Comparison of ENCODE assay signal across 9 cellular contexts in genomic region chr11:108734956-108735559, GRCh38.
DNase-seq lines count a peak whose midpoint lies in the region; ATAC-seq and TF ChIP-seq lines count a peak whose summit lies in the region.
"Had no signal": no experiment of that assay in that cellular context is flagged by ENCODE, and none has a peak within 500 bp of the region (broad histone marks: within the 10 kb centered on the region; RNA-seq: fewer than 3 reads in every experiment).

No MANE protein-coding gene starts in this region.

- H2AFZ ChIP-seq in mammary epithelial cell (ENCODE audit: low read depth, low read length): no peak overlapping the region

- no peak for ATAC-seq in GM21390 (IDR thresholded peaks at IDR 0.05; ENCODE audit: unreplicated experiment)

- H3K4me3 ChIP-seq in mammary epithelial cell (replicated peaks in 1 of 3; ENCODE audit: insufficient read depth in 1 of 3, low read depth in 2 of 3, low read length in 3 of 3) (no peak overlapping the region), H7 (ENCODE audit: insufficient read depth, low read depth, low read length) (no peak overlapping the region)

- WGBS in mammary epithelial cell (ENCODE audit: low coverage, missing lambda C conversion rate): 98% methylated on average over 3 of the region's 3 CpGs

- no peaks in the 10 kb centered on the region for H3K27me3 ChIP-seq in mammary epithelial cell (ENCODE audit: insufficient read depth, low read length)
- no peaks in the 10 kb centered on the region for H3K27me3 ChIP-seq in H7 (ENCODE audit: control insufficient read depth, insufficient read depth, low read length)

- no peak overlapping the region for H3K4me3 Mint-ChIP-seq in neural crest cell
- H3K4me3 Mint-ChIP-seq: stimulated activated naive CD8-positive, alpha-beta T cell treated with anti-CD3 and anti-CD28 coated beads, Interleukin-15, Interleukin-2, amounts not matched to agents 100 ng/mL and 50 ng/mL, for 24 hours had no signal

- no peak overlapping the region for H3K4me2 ChIP-seq in mammary epithelial cell (ENCODE audit: insufficient read depth, low read depth, low read length)

- H3K9me3 Mint-ChIP-seq in neural crest cell: peaks cover 6% of the 10 kb centered on the region

- no TSS peak for BruUV-seq in mammary epithelial cell (replicated peaks; lab: Mats Ljungman, UMichigan)

- in situ Hi-C loops in mammary epithelial cell (cut with MboI; ENCODE audit: low sequenced_read_pairs in 2 of 2): no loop called here

- H3K27me3 Mint-ChIP-seq in neural crest cell (ENCODE audit: low read depth): no peaks in the 10 kb centered on the region
- H3K27me3 Mint-ChIP-seq: stimulated activated naive CD8-positive, alpha-beta T cell treated with anti-CD3 and anti-CD28 coated beads, Interleukin-15, Interleukin-2, amounts not matched to agents 100 ng/mL and 50 ng/mL, for 24 hours had no signal

- peak; percentile 44 to 51 for TF ChIP-seq CTCF in mammary epithelial cell (conservative IDR thresholded peaks at IDR 0.05 in 1 of 2, IDR thresholded peaks at IDR 0.05 in 1 of 2; ENCODE audit: extremely low read depth in 1 of 2, insufficient read depth in 1 of 2, low read depth in 1 of 2, low read length in 2 of 2)
- peak; percentile 69 for TF ChIP-seq CTCF in neural crest cell (conservative IDR thresholded peaks at IDR 0.05)

- no peaks in the 10 kb centered on the region for H3K9me3 ChIP-seq in mammary epithelial cell (replicated peaks; ENCODE audit: insufficient read depth, low read length)

- peaks cover 13% of the 10 kb centered on the region for H3K4me1 ChIP-seq in mammary epithelial cell (ENCODE audit: insufficient read depth, low read length)

- no peaks in the 10 kb centered on the region for H4K20me1 ChIP-seq in mammary epithelial cell (ENCODE audit: insufficient read depth, low read length)

- CTCF ChIA-PET in mammary epithelial cell (lab: Charles Lee; ENCODE audit: low non-redundant PET): no interaction called here

- DNase-seq in NCI-H1417 (lab: John Stamatoyannopoulos, UW): peak in 2 of 3 experiments; percentile 8 to 11
- no peak for DNase-seq in NCI-H1417 treated with DMSO at 0.1 percent for 48 hours (lab: John Stamatoyannopoulos, UW)
- peak; percentile 41 to 61 for DNase-seq in Kasumi-1 (lab: John Stamatoyannopoulos, UW)
- no peak for DNase-seq in mammary epithelial cell
- DNase-seq in neural crest cell (ENCODE audit: low read depth, low spot score): no peak
- DNase-seq in H7: no peak
- no peak for DNase-seq in NCI-H2029 (lab: John Stamatoyannopoulos, UW)

- peaks cover 17% of the 10 kb centered on the region for H3K4me1 Mint-ChIP-seq in neural crest cell

- peaks cover 18% of the 10 kb centered on the region for H3K36me3 Mint-ChIP-seq in neural crest cell (ENCODE audit: low read depth)

- H3K27ac Mint-ChIP-seq in neural crest cell (ENCODE audit: unreplicated experiment): no peak overlapping the region

- H3K36me3 ChIP-seq in mammary epithelial cell (ENCODE audit: insufficient read depth, low read length) (no peaks in the 10 kb centered on the region), H7 (replicated peaks; ENCODE audit: control insufficient read depth, insufficient read depth, low read length) (no peaks in the 10 kb centered on the region)

- H3K79me2 ChIP-seq in mammary epithelial cell (ENCODE audit: insufficient read depth, low read length): peaks cover 64% of the 10 kb centered on the region

- H3K27ac ChIP-seq in mammary epithelial cell (ENCODE audit: insufficient read depth, low read depth, low read length): no peak overlapping the region

- intact Hi-C loops in mammary epithelial cell (cut with micrococcal nuclease): no loop called here

- no peak overlapping the region for H3K9ac ChIP-seq in mammary epithelial cell (ENCODE audit: insufficient read depth, low read length)

- dilution Hi-C loops in mammary epithelial cell (cut with HindIII; ENCODE audit: low sequenced_read_pairs): no loop called here

Comparison
In these comparisons a context has a peak if more than half of its experiments do, and no peak if none do; other contexts are left out.
1. DNase-seq: peak in NCI-H1417 (2 of 3) and Kasumi-1 (2 of 2); none in NCI-H1417 treated with DMSO at 0.1 percent for 48 hours (single experiment), mammary epithelial cell (single experiment), neural crest cell (single experiment), H7 (single experiment) and NCI-H2029 (single experiment).